ENCODE assay signal across 19 cellular contexts in the genomic region with DNA sequence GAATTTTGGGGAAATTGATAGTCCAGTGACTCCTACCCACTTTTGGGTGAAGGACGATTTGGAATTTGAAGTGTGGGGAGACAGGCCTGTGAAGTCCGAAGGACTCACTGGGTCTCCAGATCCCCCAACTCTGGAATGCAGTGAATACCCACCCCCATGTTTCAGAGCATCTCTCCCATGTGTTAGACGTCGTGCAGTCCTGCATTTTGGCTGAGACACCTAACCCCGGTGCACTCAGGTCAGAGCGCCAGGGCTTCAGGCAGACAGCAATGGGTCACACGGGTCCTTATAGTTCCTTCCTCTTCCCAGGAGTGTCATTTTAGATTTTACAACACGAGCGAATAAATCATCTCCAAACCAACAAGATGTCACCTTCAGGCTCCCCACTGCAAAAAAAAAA. TPM values are rescaled to one million over a fixed set of nuclear protein-coding genes. Genes with fewer than 3 reads are reported as not detected.
DNase-seq lines count a peak whose midpoint lies in the region; ATAC-seq, FAIRE-seq and TF ChIP-seq lines count a peak whose summit lies in the region.
"Had no signal": no experiment of that assay in that cellular context is flagged by ENCODE, and none has a peak within 500 bp of the region (broad histone marks: within the 10 kb centered on the region; RNA-seq: fewer than 3 reads in every experiment).

No MANE protein-coding gene starts in this region.

- H4K5ac ChIP-seq in IMR-90 (ENCODE audit: low read depth, low read length) (peak overlapping the region; percentile 4; the same call in 1 of the 2 replicates), H1 (ENCODE audit: insufficient read length, low read depth, low read length) (no peak overlapping the region)

- H4K91ac ChIP-seq in IMR-90 (ENCODE audit: insufficient read depth, low read depth, low read length): no peak overlapping the region; the same call in 1 of the 2 replicates
- no peak overlapping the region for H4K91ac ChIP-seq in H1 (replicated peaks; ENCODE audit: insufficient read length, low read length)

- dilution Hi-C loops in IMR-90 (cut with HindIII; ENCODE audit: low sequenced_read_pairs, unreplicated experiment): no loop called here

- H3K23ac ChIP-seq in IMR-90 (ENCODE audit: low read depth, low read length) (no peak overlapping the region), H1 (ENCODE audit: insufficient read length) (no peak overlapping the region)

- H3K36me3 ChIP-seq in IMR-90 (ENCODE audit: control insufficient read depth, insufficient read depth, low read length) (peaks cover 12% of the 10 kb centered on the region; the same call in 1 of the 2 replicates), H1 (ENCODE audit: control insufficient read depth in 2 of 4, insufficient read depth in 4 of 4, low read length in 3 of 4) (no peaks in the 10 kb centered on the region), tibial artery (no peaks in the 10 kb centered on the region), pancreas (no peaks in the 10 kb centered on the region)
- H3K36me3 ChIP-seq: right lobe of liver, tibial nerve had no signal

- no peak overlapping the region for H2BK15ac ChIP-seq in IMR-90 (ENCODE audit: low read depth, low read length)
- H2BK15ac ChIP-seq in H1 (ENCODE audit: low read length): peak overlapping the region; percentile 29; the same call in 1 of the 2 replicates

- CTCF ChIA-PET in IMR-90 (lab: Yijun Ruan, JAX) (interaction anchor here (0.6 kb wide), 1 partner anchor 37 kb away, joined by 5 read pairs; no protein-coding TSS in a partner anchor), H1 (lab: Charles Lee; ENCODE audit: partially characterized antibody) (interaction anchor here (0.8 to 3.6 kb wide), 8 partner anchors 9 to 1890 kb away, joined by 3 to 13 read pairs (median 3); no protein-coding TSS in a partner anchor)

- in situ Hi-C loops in IMR-90 (cut with MboI; ENCODE audit: low sequenced_read_pairs): loop anchor here (10.0 to 25.0 kb wide), 3 partner anchors 134 to 732 kb away; a partner anchor contains a TSS

- H3K79me2 ChIP-seq in H1 (ENCODE audit: control insufficient read depth in 1 of 2, insufficient read depth in 2 of 2, low read length in 2 of 2): no peaks in the 10 kb centered on the region

- DNase-seq in IMR-90 (no peak), H1 (ENCODE audit: low read depth in 1 of 2, low spot score in 2 of 2) (peak in 1 of 2 experiments; percentile 50), nephron progenitor cell (no peak), tibial artery (no peak), pancreas (no peak), GM19238 (ENCODE audit: insufficient read length, low spot score) (no peak)
- DNase-seq: activated CD4-positive, alpha-beta T cell treated with anti-CD3 and anti-CD28 coated beads, Interleukin-2, amount 50 U/mL, for 1 hour; activated naive CD4-positive, alpha-beta T cell treated with anti-CD3 and anti-CD28 coated beads, Interleukin-2, amount 10 ng/mL, durations not matched to agents 7 days and 5 days; activated T-cell treated with anti-CD3 and anti-CD28 coated beads for 4 hours; CD4-positive, CD25-positive, alpha-beta regulatory T cell; effector memory CD8-positive, alpha-beta T cell; KBM-7; mammary epithelial cell; NCI-H1092; NCI-H2107; right lobe of liver had no signal

- H2BK12ac ChIP-seq in H1 (ENCODE audit: low read depth, low read length): no peak overlapping the region

- peaks cover 9% of the 10 kb centered on the region for H3K9me3 Mint-ChIP-seq in nephron progenitor cell
- H3K9me3 Mint-ChIP-seq: activated naive CD4-positive, alpha-beta T cell treated with anti-CD3 and anti-CD28 coated beads, Interleukin-2, amount 10 ng/mL, durations not matched to agents 7 days and 5 days; effector memory CD8-positive, alpha-beta T cell; natural killer cell treated with Interleukin-12 subunit alpha and Interleukin-12 subunit beta and Interleukin-15 and Interleukin-18, amount 100 ng/mL, for 72 hours had no signal

- intact Hi-C loops in IMR-90 (cut with micrococcal nuclease): loop anchor here (10.0 kb wide), 2 partner anchors 254 to 556 kb away; no protein-coding TSS in a partner anchor
- intact Hi-C loops in tibial artery (cut with DNase I; ENCODE audit: low total_unique reads): loop anchor here (5.0 to 10.0 kb wide), 3 partner anchors 216 to 602 kb away; no protein-coding TSS in a partner anchor
- intact Hi-C loops in pancreas (cut with DNase I): no loop called here

- peak overlapping the region; percentile 63 for H3K4me3 Mint-ChIP-seq in nephron progenitor cell
- H3K4me3 Mint-ChIP-seq: activated naive CD4-positive, alpha-beta T cell treated with anti-CD3 and anti-CD28 coated beads, Interleukin-2, amount 10 ng/mL, durations not matched to agents 7 days and 5 days; natural killer cell treated with Interleukin-12 subunit alpha and Interleukin-12 subunit beta and Interleukin-15 and Interleukin-18, amount 100 ng/mL, for 72 hours had no signal

- FAIRE-seq in H1 (lab: Jason Lieb, UNC) (no peak), pancreas (lab: Jason Lieb, UNC) (no peak)

- no peak overlapping the region for H2BK5ac ChIP-seq in IMR-90 (ENCODE audit: low read depth, low read length, poor library complexity, severe bottlenecking)
- no peak overlapping the region for H2BK5ac ChIP-seq in H1 (ENCODE audit: low read depth, low read length)

- H3K4me1 ChIP-seq in IMR-90 (ENCODE audit: control insufficient read depth, insufficient read depth, low read length) (peaks cover 7% of the 10 kb centered on the region), H1 (replicated peaks in 1 of 4; ENCODE audit: control insufficient read depth in 3 of 4, insufficient read depth in 4 of 4, low read length in 3 of 4) (peaks cover 2 to 29% (median 12%) of the 10 kb centered on the region in 4 experiments; a peak in 6 of 7 replicates), tibial artery (peaks cover 0 to 62% (median 30%) of the 10 kb centered on the region in 4 donors), pancreas (no peaks in the 10 kb centered on the region)

- peak overlapping the region; percentile 30; the same call in 1 of the 2 replicates for H3K27ac ChIP-seq in IMR-90 (ENCODE audit: insufficient read depth, low read length)
- no peak overlapping the region for H3K27ac ChIP-seq in H1 (ENCODE audit: low read depth, low read length)
- peak overlapping the region; percentile 95 to 99 for H3K27ac ChIP-seq in tibial artery
- H3K27ac ChIP-seq in pancreas: no peak overlapping the region
- H3K27ac ChIP-seq: right lobe of liver had no signal

- peak overlapping the region in 1 of 2 experiments; percentile 37; a peak in 1 of 4 replicates for H4K8ac ChIP-seq in IMR-90 (ENCODE audit: low read depth in 2 of 2, low read length in 2 of 2)
- H4K8ac ChIP-seq in H1 (ENCODE audit: extremely low read depth, insufficient read depth, low read length): no peak overlapping the region

- no peak overlapping the region for H3K14ac ChIP-seq in IMR-90 (replicated peaks; ENCODE audit: low read depth, low read length)
- no peak overlapping the region for H3K14ac ChIP-seq in H1 (ENCODE audit: insufficient read length)

- 0 out of 2 replicates have a peak overlapping the region, but pooled peaks have one; percentile 10 for H2AK5ac ChIP-seq in IMR-90 (ENCODE audit: low read depth, low read length)
- H2AK5ac ChIP-seq in H1 (ENCODE audit: low read depth, low read length): no peak overlapping the region

- H3K79me1 ChIP-seq in IMR-90 (ENCODE audit: low read depth in 1 of 2, low read length in 2 of 2): peaks cover 35 to 74% of the 10 kb centered on the region in 2 experiments
- H3K79me1 ChIP-seq in H1 (ENCODE audit: low read depth, low read length): no peaks in the 10 kb centered on the region

- POLR2A ChIA-PET in IMR-90 (lab: Charles Lee; ENCODE audit: unreplicated experiment): no interaction called here
- POLR2A ChIA-PET in H1 (lab: Charles Lee; ENCODE audit: partially characterized antibody): interaction anchor here (2.1 kb wide), 1 partner anchor 8 kb away, joined by 9 read pairs; no protein-coding TSS in a partner anchor

- peak overlapping the region; percentile 26 for H2AK9ac ChIP-seq in IMR-90 (replicated peaks; ENCODE audit: low read depth, low read length, poor library complexity)

- peaks cover 55% of the 10 kb centered on the region for H3K4me1 Mint-ChIP-seq in nephron progenitor cell

- no peak for TF ChIP-seq CTCF in IMR-90 (conservative IDR thresholded peaks at IDR 0.05; ENCODE audit: low read depth, low read length)
- no peak for TF ChIP-seq CTCF in H1 (IDR thresholded peaks at IDR 0.05; ENCODE audit: control extremely low read depth in 1 of 3, insufficient read depth in 1 of 3, low read depth in 1 of 3, low read length in 3 of 3)
- no peak for TF ChIP-seq CTCF in nephron progenitor cell (IDR thresholded peaks at IDR 0.05)
- no peak for TF ChIP-seq CTCF in tibial artery (IDR thresholded peaks at IDR 0.05)
- no peak for TF ChIP-seq CTCF in pancreas (IDR thresholded peaks at IDR 0.05)

- peaks cover 8% of the 10 kb centered on the region; the same call in 1 of the 2 replicates for H3K23me2 ChIP-seq in H1 (ENCODE audit: low read depth, low read length)

- no peak overlapping the region for H3K27ac Mint-ChIP-seq in nephron progenitor cell
- H3K27ac Mint-ChIP-seq: CD4-positive, CD25-positive, alpha-beta regulatory T cell; effector memory CD8-positive, alpha-beta T cell; natural killer cell treated with Interleukin-12 subunit alpha and Interleukin-12 subunit beta and Interleukin-15 and Interleukin-18, amount 100 ng/mL, for 72 hours had no signal

- no peak overlapping the region for H3K18ac ChIP-seq in IMR-90 (ENCODE audit: low read depth, low read length)
- no peak overlapping the region for H3K18ac ChIP-seq in H1 (ENCODE audit: extremely low read depth, low read length)

- H3K4me3 ChIP-seq in IMR-90 (ENCODE audit: insufficient read depth, low read depth, low read length): no peak overlapping the region
- H3K4me3 ChIP-seq in H1 (ENCODE audit: extremely low read depth in 1 of 4, insufficient read depth in 2 of 4, low read depth in 3 of 4, low read length in 4 of 4): peak overlapping the region in 1 of 4 experiments; percentile 41; a peak in 2 of 8 replicates
- H3K4me3 ChIP-seq in tibial artery: peak overlapping the region; percentile 79 to 90
- H3K4me3 ChIP-seq in pancreas: no peak overlapping the region
- H3K4me3 ChIP-seq: right lobe of liver had no signal

- no peak overlapping the region for H3K56ac ChIP-seq in IMR-90 (ENCODE audit: extremely low read depth, insufficient read depth, low read length)
- no peak overlapping the region for H3K56ac ChIP-seq in H1 (replicated peaks; ENCODE audit: insufficient read length, low read depth, low read length)

- no TSS peak for BruUV-seq in IMR-90 (replicated peaks; lab: Mats Ljungman, UMichigan)

- H3K27me3 ChIP-seq in IMR-90 (ENCODE audit: control insufficient read depth, insufficient read depth, low read length) (no peaks in the 10 kb centered on the region), H1 (replicated peaks in 1 of 4; ENCODE audit: control insufficient read depth in 3 of 4, extremely low read depth in 1 of 4, insufficient read depth in 3 of 4, low read length in 3 of 4) (peaks cover 68 to 77% (median 76%) of the 10 kb centered on the region in 4 experiments), tibial artery (no peaks in the 10 kb centered on the region), pancreas (peaks cover 3 to 48% (median 9%) of the 10 kb centered on the region in 4 donors)

- H2AFZ ChIP-seq in IMR-90 (replicated peaks; ENCODE audit: low read length, poor library complexity) (no peak overlapping the region), H1 (ENCODE audit: low read length) (no peak overlapping the region)

- TF ChIP-seq EP300 in H1 (IDR thresholded peaks at IDR 0.05; ENCODE audit: borderline replicate concordance in 1 of 2, low read depth in 2 of 2, low read length in 2 of 2): no peak

- no peaks in the 10 kb centered on the region; the same call in 1 of the 2 replicates for H3K9me3 ChIP-seq in IMR-90 (ENCODE audit: control insufficient read depth, insufficient read depth, low read length)
- H3K9me3 ChIP-seq in H1 (ENCODE audit: insufficient read depth in 2 of 2, low read depth in 1 of 2, low read length in 1 of 2): no peaks in the 10 kb centered on the region
- H3K9me3 ChIP-seq in tibial artery: no peaks in the 10 kb centered on the region
- no peaks in the 10 kb centered on the region for H3K9me3 ChIP-seq in pancreas
- H3K9me3 ChIP-seq: right lobe of liver, tibial nerve had no signal

- H3K36me3 Mint-ChIP-seq in nephron progenitor cell (ENCODE audit: low read depth): no peaks in the 10 kb centered on the region

- H3K4me2 ChIP-seq in IMR-90 (ENCODE audit: low read depth, low read length) (peak overlapping the region; percentile 9; the same call in 1 of the 2 replicates), H1 (ENCODE audit: insufficient read depth in 1 of 2, low read depth in 2 of 2, low read length in 2 of 2) (peak overlapping the region; percentile 57; a peak in 2 of 4 replicates)

- 0 out of 2 replicates have a peak, but pooled peaks cover under 1% of the 10 kb centered on the region for H3K9me1 ChIP-seq in IMR-90 (ENCODE audit: insufficient read depth, low read length)

- no peak for ATAC-seq in IMR-90 (ENCODE audit: low read depth)
- ATAC-seq in pancreas: no peak
- no peak for ATAC-seq in HG03354 (IDR thresholded peaks at IDR 0.05; ENCODE audit: poor library complexity, severe bottlenecking, unreplicated experiment)
- ATAC-seq: effector memory CD8-positive, alpha-beta T cell; natural killer cell treated with Interleukin-12 subunit alpha and Interleukin-12 subunit beta and Interleukin-15 and Interleukin-18, amount 100 ng/mL, for 72 hours had no signal

- H4K20me1 ChIP-seq in IMR-90 (ENCODE audit: insufficient read depth, low read length) (no peaks in the 10 kb centered on the region), H1 (replicated peaks in 1 of 2; ENCODE audit: control insufficient read depth in 1 of 2, insufficient read depth in 2 of 2, low read length in 2 of 2) (peaks cover 4 to 14% of the 10 kb centered on the region in 2 experiments)

- peaks cover 92% of the 10 kb centered on the region for H3K27me3 Mint-ChIP-seq in nephron progenitor cell (ENCODE audit: low read depth, poor library complexity)

- H3K9ac ChIP-seq in IMR-90 (ENCODE audit: low read depth, low read length) (no peak overlapping the region), H1 (replicated peaks in 1 of 4; ENCODE audit: extremely low read depth in 1 of 4, low read depth in 3 of 4, low read length in 3 of 4) (no peak overlapping the region)

- WGBS in IMR-90 (ENCODE audit: extremely low coverage in 2 of 2, insufficient read length in 1 of 2), 2 experiments: 67% methylated on average over 3 of the region's 9 CpGs; no CpG with 5 or more reads in 1 of the 2 experiments
- 3% methylated on average over 9 of the region's 9 CpGs; no CpG with 5 or more reads in 1 of the 2 experiments for WGBS in H1 (ENCODE audit: extremely low coverage in 1 of 2, insufficient coverage in 1 of 2, insufficient read length in 1 of 2, insufficient replicate concordance in 2 of 2, low coverage in 1 of 2, low lambda C conversion rate in 2 of 2, missing lambda C conversion rate in 1 of 2), 2 experiments
- 26% methylated on average over 9 of the region's 9 CpGs for WGBS in pancreas, 2 donors

- TF ChIP-seq POLR2A in IMR-90 (IDR thresholded peaks at IDR 0.05; ENCODE audit: low read depth, low read length) (no peak), H1 (IDR thresholded peaks at IDR 0.05; ENCODE audit: control extremely low read depth in 1 of 2, low read depth in 2 of 2, low read length in 2 of 2) (no peak)

- TF ChIP-seq RAD21 in IMR-90 (IDR thresholded peaks at IDR 0.05; ENCODE audit: low read length) (no peak), H1 (IDR thresholded peaks at IDR 0.05 in 1 of 2, conservative IDR thresholded peaks at IDR 0.05 in 1 of 2; ENCODE audit: low read depth in 2 of 2, low read length in 2 of 2) (no peak)

- H2BK120ac ChIP-seq in IMR-90 (ENCODE audit: low read depth, low read length) (no peak overlapping the region), H1 (replicated peaks; ENCODE audit: low read depth, low read length) (no peak overlapping the region)

- H2BK20ac ChIP-seq in IMR-90 (ENCODE audit: low read depth, low read length) (no peak overlapping the region), H1 (ENCODE audit: low read length) (no peak overlapping the region)

- peak overlapping the region; percentile 41; the same call in 1 of the 2 replicates for H3K4ac ChIP-seq in IMR-90 (ENCODE audit: low read depth, low read length)
- no peak overlapping the region for H3K4ac ChIP-seq in H1 (replicated peaks; ENCODE audit: insufficient read length, low read depth, low read length)

RNA-seq across cellular contexts. Expression of a gene that starts 5.1 kb away (rescaled TPM):
- total RNA-seq in IMR-90 (2012; rRNA removed): 65.4 and 82.8 TPM in 2 replicates
- polyA plus RNA-seq in IMR-90 (2012; rRNA removed): 50.0 and 54.7 TPM in 2 replicates
- 21.0 and 21.4 TPM in 2 replicates for polyA plus RNA-seq in IMR-90 (2012; cell fraction: cytosol; rRNA removed)
- 21.1 and 49.1 TPM in 2 replicates for polyA plus RNA-seq in IMR-90 (2012; cell fraction: nucleus; rRNA removed; ENCODE audit: low replicate concordance)
- total RNA-seq in H1 (2021; fragmentation: NEBNext Ultra II Directional; extraction: Animal tissue kit (Norgen Biotek cat#: 25700)): not detected in 2 replicates
- not detected in 2 replicates for polyA plus RNA-seq in H1 (2011; rRNA removed)
- polyA plus RNA-seq in H1 (2011; cell fraction: cytosol; rRNA removed): not detected
- 0.10 TPM for polyA plus RNA-seq in H1 (2011; cell fraction: nucleus; rRNA removed)
- polyA plus RNA-seq in H1 (2012, experiment 1 of 2): 0.04 to 0.12 TPM (median 0.04 TPM) in 3 of 4 replicates, not detected in the other
- not detected for polyA plus RNA-seq in H1 (2012, experiment 2 of 2)
- polyA plus RNA-seq in H1 (2013, experiment 1 of 2): 0.04 TPM
- polyA plus RNA-seq in H1 (2013, experiment 2 of 2): 0.04 TPM
- 0.09 TPM in 1 of 2 replicates, not detected in the other for polyA minus RNA-seq in H1 (2011; rRNA and poly(A)+ RNA removed)
- polyA minus RNA-seq in H1 (2011; cell fraction: cytosol; rRNA and poly(A)+ RNA removed): not detected
- 0.30 TPM for polyA minus RNA-seq in H1 (2011; cell fraction: nucleus; rRNA and poly(A)+ RNA removed)
- 10 to 100 TPM in 2 of 6 donors, 1 to 10 TPM in 4; 1.0 to 11.6 (median 2.3) TPM for total RNA-seq in pancreas
- 1 to 10 TPM; 2.1 to 2.4 TPM for polyA plus RNA-seq in pancreas
- total RNA-seq: CD4-positive, CD25-positive, alpha-beta regulatory T cell; natural killer cell treated with Interleukin-12 subunit alpha and Interleukin-12 subunit beta and Interleukin-15 and Interleukin-18, amount 100 ng/mL, for 72 hours had no signal

Comparison
In these comparisons a context has a peak if more than half of its experiments do, and no peak if none do; other contexts are left out.
1. H3K27ac ChIP-seq: peak in IMR-90 (single experiment) and tibial artery (2 of 2); none in H1 (single experiment) and pancreas (0 of 4).
2. H3K4me3 ChIP-seq: peak in tibial artery (2 of 2); none in IMR-90 (single experiment) and pancreas (0 of 4).
3. intact Hi-C loops: an anchor here in IMR-90 (10.0 kb wide) and tibial artery (5.0 to 10.0 kb wide); none called in pancreas.